26 cellular contexts compared by ENCODE assay signal in genomic region chr13:98065468-98065867, GRCh38.
"Had no signal": no experiment of that assay in that cellular context is flagged by ENCODE, and none has a peak within 500 bp of the region (broad histone marks: within the 10 kb centered on the region; RNA-seq: fewer than 3 reads in every experiment).

No MANE protein-coding gene starts in this region.

- H3K36me3 ChIP-seq: neutrophil, ovary, prostate gland, transverse colon, vagina had no signal

- H3K4me3 Mint-ChIP-seq: activated CD4-positive, alpha-beta T cell treated with anti-CD3 and anti-CD28 coated beads, Interleukin-2, amount 10 ng/mL, durations not matched to agents 7 days and 5 days; activated CD8-positive, alpha-beta T cell treated with anti-CD3 and anti-CD28 coated beads, Interleukin-2, amount 10 ng/mL, durations not matched to agents 7 days and 5 days; activated naive CD4-positive, alpha-beta T cell treated with anti-CD3 and anti-CD28 coated beads, Interleukin-2, amount 50 U/mL, for 24 hours; brain; dendritic cell treated with granulocyte-macrophage colony-stimulating factor and Interleukin-4, amounts not matched to agents 40 ng/mL and 50 ng/mL, for 4 days; nephron; stimulated activated effector memory CD8-positive, alpha-beta T cell treated with anti-CD3 and anti-CD28 coated beads, Interleukin-12 subunit alpha, Interleukin-12 subunit beta, amount 100 ng/mL, for 72 hours had no signal

- H3K9me3 Mint-ChIP-seq: activated CD4-positive, alpha-beta T cell treated with anti-CD3 and anti-CD28 coated beads, Interleukin-2, amount 10 ng/mL, durations not matched to agents 7 days and 5 days; activated naive CD4-positive, alpha-beta T cell treated with anti-CD3 and anti-CD28 coated beads, Interleukin-2, amount 50 U/mL, for 24 hours; dendritic cell treated with granulocyte-macrophage colony-stimulating factor and Interleukin-4, amounts not matched to agents 40 ng/mL and 50 ng/mL, for 4 days; nephron; stimulated activated effector memory CD8-positive, alpha-beta T cell treated with anti-CD3 and anti-CD28 coated beads, Interleukin-12 subunit alpha, Interleukin-12 subunit beta, amount 100 ng/mL, for 72 hours had no signal

- H3K27ac Mint-ChIP-seq: activated CD4-positive, alpha-beta T cell treated with anti-CD3 and anti-CD28 coated beads, Interleukin-2, amount 10 ng/mL, durations not matched to agents 7 days and 5 days; activated CD8-positive, alpha-beta T cell treated with anti-CD3 and anti-CD28 coated beads, Interleukin-2, amount 10 ng/mL, durations not matched to agents 7 days and 5 days; activated naive CD4-positive, alpha-beta T cell treated with anti-CD3 and anti-CD28 coated beads, Interleukin-2, amount 50 U/mL, for 24 hours; dendritic cell treated with granulocyte-macrophage colony-stimulating factor and Interleukin-4, amounts not matched to agents 40 ng/mL and 50 ng/mL, for 4 days; nephron; stimulated activated effector memory CD8-positive, alpha-beta T cell treated with anti-CD3 and anti-CD28 coated beads, Interleukin-12 subunit alpha, Interleukin-12 subunit beta, amount 100 ng/mL, for 72 hours had no signal

- H3K27me3 ChIP-seq: neutrophil, ovary, transverse colon, vagina had no signal

- H3K27ac ChIP-seq: neutrophil, ovary, prostate gland, transverse colon, vagina had no signal

- H3K4me1 Mint-ChIP-seq: activated CD4-positive, alpha-beta T cell treated with anti-CD3 and anti-CD28 coated beads, Interleukin-2, amount 10 ng/mL, durations not matched to agents 7 days and 5 days; activated naive CD4-positive, alpha-beta T cell treated with anti-CD3 and anti-CD28 coated beads, Interleukin-2, amount 50 U/mL, for 24 hours; stimulated activated effector memory CD8-positive, alpha-beta T cell treated with anti-CD3 and anti-CD28 coated beads, Interleukin-12 subunit alpha, Interleukin-12 subunit beta, amount 100 ng/mL, for 72 hours had no signal

- H3K9me3 ChIP-seq: neutrophil, ovary, prostate gland, transverse colon, vagina had no signal

- H3K4me3 ChIP-seq: ovary, prostate gland, transverse colon, vagina had no signal

- H3K36me3 Mint-ChIP-seq: activated naive CD4-positive, alpha-beta T cell treated with anti-CD3 and anti-CD28 coated beads, Interleukin-2, amount 50 U/mL, for 24 hours; brain; stimulated activated effector memory CD8-positive, alpha-beta T cell treated with anti-CD3 and anti-CD28 coated beads, Interleukin-12 subunit alpha, Interleukin-12 subunit beta, amount 100 ng/mL, for 72 hours had no signal

- DNase-seq: activated CD4-positive, alpha-beta T cell treated with anti-CD3 and anti-CD28 coated beads, Interleukin-2, amount 10 ng/mL, durations not matched to agents 7 days and 5 days; activated CD4-positive, CD25-positive, alpha-beta regulatory T cell treated with anti-CD3 and anti-CD28 coated beads, Interleukin-2, amount 50 U/mL, for 72 hours; activated CD8-positive, alpha-beta T cell treated with anti-CD3 and anti-CD28 coated beads, Interleukin-2, amount 10 ng/mL, durations not matched to agents 7 days and 5 days; activated gamma-delta T cell treated with Interleukin-2 at 50 U/mL for 16 hours; activated T-cell treated with anti-CD3 and anti-CD28 coated beads, Interleukin-2, amount 50 U/mL, for 1 hour; aorta; caudate nucleus; effector CD4-positive, alpha-beta T cell; foreskin melanocyte; glutamatergic neuron; hypothalamus; left ventricle myocardium superior; mammary epithelial cell; ovary; stimulated activated CD4-positive, alpha-beta T cell treated with anti-CD3 and anti-CD28 coated beads, Interleukin-12 subunit alpha, Interleukin-12 subunit beta, amount 100 ng/mL, for 4 hours; stimulated activated CD4-positive, alpha-beta T cell treated with anti-CD3 and anti-CD28 coated beads, Interleukin-1b, Interleukin-23, amount 100 ng/mL, for 48 hours; T-helper 9 cell; transverse colon had no signal

- H3K4me1 ChIP-seq: prostate gland, transverse colon, vagina had no signal

- H3K27me3 Mint-ChIP-seq: activated CD4-positive, alpha-beta T cell treated with anti-CD3 and anti-CD28 coated beads, Interleukin-2, amount 10 ng/mL, durations not matched to agents 7 days and 5 days; dendritic cell treated with granulocyte-macrophage colony-stimulating factor and Interleukin-4, amounts not matched to agents 40 ng/mL and 50 ng/mL, for 4 days had no signal
